Comparison of ENCODE assay signal across 25 cellular contexts in genomic region chr3:170974872-170975271, GRCh38. TPM values are rescaled to one million over a fixed set of nuclear protein-coding genes. Genes with fewer than 3 reads are reported as not detected.
DNase-seq lines count a peak whose midpoint lies in the region; TF ChIP-seq lines count a peak whose summit lies in the region.
"Had no signal": no experiment of that assay in that cellular context is flagged by ENCODE, and none has a peak within 500 bp of the region (broad histone marks: within the 10 kb centered on the region; RNA-seq: fewer than 3 reads in every experiment).

No MANE protein-coding gene starts in this region.

- no peaks in the 10 kb centered on the region for H3K27me3 Mint-ChIP-seq in Calu3 (ENCODE audit: unreplicated experiment)

- H3K9me3 Mint-ChIP-seq in Calu3 (ENCODE audit: low read depth, unreplicated experiment), result peaks cover 2% of the 10 kb centered on the region
- H3K9me3 Mint-ChIP-seq: CD4-positive, alpha-beta T cell; CD8-positive, alpha-beta T cell had no signal

- no peak overlapping the region for H3K27ac Mint-ChIP-seq in Calu3 (ENCODE audit: unreplicated experiment)
- H3K27ac Mint-ChIP-seq: B cell; CD4-positive, alpha-beta T cell; CD8-positive, alpha-beta T cell had no signal

- intact Hi-C loops in Calu3 (cut with micrococcal nuclease; ENCODE audit: unreplicated experiment), result loop anchor here (5.0 kb wide), 1 partner anchor 42 kb away; no protein-coding TSS in a partner anchor

- TF ChIP-seq CTCF in Calu3 (IDR thresholded peaks at IDR 0.05; ENCODE audit: unreplicated experiment), result no peak
- no peak for TF ChIP-seq CTCF in fibroblast of villous mesenchyme (IDR thresholded peaks at IDR 0.05; ENCODE audit: insufficient read depth, low read depth, low read length)

- CTCF ChIA-PET in Calu3 (lab: Charles Lee), result interaction anchor here (0.6 to 0.7 kb wide), 3 partner anchors 13 to 1010 kb away, joined by 3 to 5 read pairs (median 4); no protein-coding TSS in a partner anchor

- no TSS peak for BruUV-seq in Calu3 (replicated peaks; lab: Mats Ljungman, UMichigan)

- H3K4me3 Mint-ChIP-seq in Calu3 (ENCODE audit: low read depth, unreplicated experiment), result no peak overlapping the region
- H3K4me3 Mint-ChIP-seq: B cell; CD4-positive, alpha-beta T cell; CD8-positive, alpha-beta T cell had no signal

- H3K36me3 Mint-ChIP-seq in Calu3 (ENCODE audit: insufficient read depth, unreplicated experiment), result no peaks in the 10 kb centered on the region
- H3K36me3 Mint-ChIP-seq: CD8-positive, alpha-beta T cell had no signal

- H3K4me3 ChIP-seq in fibroblast of villous mesenchyme (ENCODE audit: low read depth, low read length), result no peak overlapping the region
- H3K4me3 ChIP-seq: A549; BLaER1 treated with 17β-estradiol and CSF1 and Interleukin-3, amounts not matched to agents 10 nM and 100 nM; GM12878 had no signal

- H3K4me1 Mint-ChIP-seq in Calu3 (ENCODE audit: low read depth, unreplicated experiment), result peaks cover 28% of the 10 kb centered on the region
- H3K4me1 Mint-ChIP-seq: B cell had no signal

- DNase-seq in NCI-H748 (lab: John Stamatoyannopoulos, UW; ENCODE audit: unreplicated experiment), result peak; percentile 19
- no peak for DNase-seq in NCI-H748 treated with DMSO at 0.1 percent for 48 hours (lab: John Stamatoyannopoulos, UW)
- peak; percentile 38 for DNase-seq in Calu3
- peak; percentile 40 for DNase-seq in HT-29 (ENCODE audit: low spot score)
- DNase-seq in fibroblast of villous mesenchyme (ENCODE audit: low read depth), result peak; percentile 6
- no peak for DNase-seq in ureter (ENCODE audit: low spot score)
- no peak for DNase-seq in NCI-H2081 (lab: John Stamatoyannopoulos, UW)
- no peak for DNase-seq in amniotic stem cell (lab: John Stamatoyannopoulos, UW)
- DNase-seq: AML-193; Caco-2; CD4-positive, alpha-beta T cell; CD8-positive, alpha-beta T cell; DMS 273 treated with DMSO at 0.1 percent for 48 hours; DMS153; DMS53; DMS79; DND-41; EL; GDM1 had no signal

RNA-seq across cellular contexts. Expression of gene SLC2A2, which starts 51.6 kb away (rescaled TPM):
- total RNA-seq in Calu3 (2022) (0.09 and 0.95 TPM in 2 replicates), fibroblast of villous mesenchyme (under 0.01 TPM in 1 of 2 replicates, not detected in the other), ureter (not detected)
- total RNA-seq in HT-29 (2014; rRNA removed; shearing (Covaris generic)), result 0.03 and 0.05 TPM in 2 replicates
- total RNA-seq: B cell; CD4-positive, alpha-beta T cell; CD8-positive, alpha-beta T cell; Daoy; G401 had no signal

Comparison
In these comparisons a context has a peak if more than half of its experiments do, and no peak if none do; other contexts are left out.
1. DNase-seq: peak in NCI-H748 (single experiment), Calu3 (single experiment), HT-29 (single experiment) and fibroblast of villous mesenchyme (single experiment); none in NCI-H748 treated with DMSO at 0.1 percent for 48 hours (single experiment), ureter (single experiment), NCI-H2081 (0 of 2) and amniotic stem cell (single experiment).